9 cellular contexts compared by ENCODE assay signal in the genomic region with DNA sequence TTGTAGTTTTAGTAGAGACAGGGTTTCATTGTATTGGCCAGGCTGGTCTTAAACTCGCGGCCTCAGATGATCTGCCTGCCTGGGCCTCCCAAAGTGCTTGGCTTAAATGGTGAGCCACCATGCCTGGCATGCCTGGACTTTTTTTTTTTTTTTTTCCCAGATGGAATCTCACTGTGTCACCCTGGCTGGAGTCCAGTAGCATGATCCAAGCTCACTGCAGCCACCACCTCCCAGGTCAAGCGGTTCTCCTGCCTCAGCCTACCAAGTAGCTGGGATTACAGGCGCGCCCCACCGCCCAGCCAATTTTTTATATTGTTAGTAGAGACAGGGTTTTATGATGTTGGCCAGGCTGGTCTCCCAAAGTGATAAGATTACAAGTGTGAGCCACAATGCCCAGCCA. TPM values are rescaled to one million over a fixed set of nuclear protein-coding genes. Genes with fewer than 3 reads are reported as not detected.
DNase-seq lines count a peak whose midpoint lies in the region; ATAC-seq and TF ChIP-seq lines count a peak whose summit lies in the region.
"Had no signal": no experiment of that assay in that cellular context is flagged by ENCODE, and none has a peak within 500 bp of the region (broad histone marks: within the 10 kb centered on the region; RNA-seq: fewer than 3 reads in every experiment).

No MANE protein-coding gene starts in this region.

- H3K4me3 Mint-ChIP-seq in Caco-2 (ENCODE audit: unreplicated experiment) (no peak overlapping the region), osteocyte (ENCODE audit: unreplicated experiment) (no peak overlapping the region)

- no peaks in the 10 kb centered on the region for H3K36me3 ChIP-seq in Caco-2 (ENCODE audit: control insufficient read depth, insufficient read depth, low read length)

- no peak overlapping the region for H3K4me3 ChIP-seq in Caco-2 (ENCODE audit: low read depth, low read length)

- H3K36me3 Mint-ChIP-seq in Caco-2 (ENCODE audit: insufficient read depth, unreplicated experiment), result peaks cover 54% of the 10 kb centered on the region
- peaks cover 7% of the 10 kb centered on the region for H3K36me3 Mint-ChIP-seq in osteocyte (ENCODE audit: unreplicated experiment)

- no peaks in the 10 kb centered on the region for H3K27me3 ChIP-seq in Caco-2 (replicated peaks; ENCODE audit: control insufficient read depth, insufficient read depth, low read length)

- intact Hi-C loops in Caco-2 (cut with micrococcal nuclease; ENCODE audit: unreplicated experiment), result no loop called here

- no TSS peak for BruUV-seq in Caco-2 (replicated peaks; lab: Mats Ljungman, UMichigan)

- TF ChIP-seq CTCF in Caco-2 (IDR thresholded peaks at IDR 0.05; ENCODE audit: insufficient read depth in 1 of 2, low read depth in 1 of 2, low read length in 1 of 2, severe bottlenecking in 1 of 2, unreplicated experiment in 1 of 2) (no peak), osteocyte (IDR thresholded peaks at IDR 0.05) (no peak)

- H3K4me1 ChIP-seq in Caco-2, result peaks cover 19% of the 10 kb centered on the region

- H3K4me1 Mint-ChIP-seq in Caco-2 (ENCODE audit: low read depth, unreplicated experiment) (peaks cover 6% of the 10 kb centered on the region), osteocyte (ENCODE audit: unreplicated experiment) (peaks cover 39% of the 10 kb centered on the region)

- CTCF ChIA-PET in Caco-2 (lab: Charles Lee), result no interaction called here

- H3K27ac ChIP-seq in epithelial cell of prostate, result peak overlapping the region; percentile 56

- H3K9me3 Mint-ChIP-seq in Caco-2 (ENCODE audit: unreplicated experiment) (no peaks in the 10 kb centered on the region), osteocyte (ENCODE audit: unreplicated experiment) (no peaks in the 10 kb centered on the region)

- ATAC-seq in GM19395 (IDR thresholded peaks at IDR 0.05; ENCODE audit: unreplicated experiment), result no peak

- DNase-seq in Caco-2, result no peak
- DNase-seq in NCI-H226, result peak; percentile 49
- no peak for DNase-seq in epithelial cell of prostate (ENCODE audit: low read depth, low spot score)
- peak; percentile 36 for DNase-seq in osteocyte (ENCODE audit: extremely low spot score, unreplicated experiment)
- DNase-seq in SIG-M5 treated with dmso at 0.1 percent for 504 hours (lab: John Stamatoyannopoulos, UW; ENCODE audit: unreplicated experiment), result no peak
- no peak for DNase-seq in DMS53 treated with DMSO at 0.1 percent for 48 hours (lab: John Stamatoyannopoulos, UW; ENCODE audit: unreplicated experiment)
- no peak for DNase-seq in NCI-H524 (lab: John Stamatoyannopoulos, UW)
- DNase-seq: NCI-H1417 treated with DMSO at 0.1 percent for 48 hours had no signal

- no peaks in the 10 kb centered on the region for H3K9me3 ChIP-seq in Caco-2

- POLR2A ChIA-PET in Caco-2 (lab: Charles Lee), result no interaction called here

- peak overlapping the region; percentile 9 for H3K27ac Mint-ChIP-seq in Caco-2 (ENCODE audit: unreplicated experiment)
- H3K27ac Mint-ChIP-seq in osteocyte (ENCODE audit: unreplicated experiment), result peak overlapping the region; percentile 73

- H3K27me3 Mint-ChIP-seq in Caco-2 (ENCODE audit: insufficient read depth, unreplicated experiment) (no peaks in the 10 kb centered on the region), osteocyte (ENCODE audit: unreplicated experiment) (no peaks in the 10 kb centered on the region)

RNA-seq across cellular contexts. Expression of gene UBE2K, which starts 8.4 kb away (rescaled TPM):
- total RNA-seq in Caco-2 (2022) (141 and 144 TPM in 2 replicates), osteocyte (70.3 and 77.3 TPM in 2 replicates)

Comparison
In these comparisons a context has a peak if more than half of its experiments do, and no peak if none do; other contexts are left out.
1. DNase-seq: peak in NCI-H226 (single experiment) and osteocyte (single experiment); none in Caco-2 (0 of 2), epithelial cell of prostate (single experiment), SIG-M5 treated with dmso at 0.1 percent for 504 hours (single experiment), DMS53 treated with DMSO at 0.1 percent for 48 hours (single experiment) and NCI-H524 (0 of 2).